ENCODE assay signal across 15 cellular contexts in genomic region chr17:57486416-57486815, GRCh38.
A peak's percentile ranks its signal among the peaks of the same experiment; 100 is the strongest.
DNase-seq lines count a peak whose midpoint lies in the region; ATAC-seq and TF ChIP-seq lines count a peak whose summit lies in the region.
"Had no signal": no experiment of that assay in that cellular context is flagged by ENCODE, and none has a peak within 500 bp of the region (broad histone marks: within the 10 kb centered on the region; RNA-seq: fewer than 3 reads in every experiment).

No MANE protein-coding gene starts in this region.

- no peak overlapping the region for H2AK5ac ChIP-seq in IMR-90 (ENCODE audit: low read depth, low read length)

- in situ Hi-C loops in IMR-90 (cut with MboI; ENCODE audit: low sequenced_read_pairs), result no loop called here

- H4K5ac ChIP-seq in IMR-90 (ENCODE audit: low read depth, low read length), result no peak overlapping the region

- H3K79me1 ChIP-seq in IMR-90 (ENCODE audit: low read depth in 1 of 2, low read length in 2 of 2), result peaks cover 4 to 31% of the 10 kb centered on the region in 2 experiments; a peak in 3 of 4 replicates

- H3K4me3 Mint-ChIP-seq in activated T-helper 2 cell treated with anti-CD3 and anti-CD28 coated beads, Interferon-gamma antibody, Interleukin-2, Interleukin-4, amounts not matched to agents 10 μg/mL and 5 μg/mL and 100 μg/mL, durations not matched to agents 14 hours and 24 hours and 36 hours (ENCODE audit: low read depth), result no peak overlapping the region
- H3K4me3 Mint-ChIP-seq: effector memory CD8-positive, alpha-beta T cell had no signal

- H3F3A ChIP-seq in smooth muscle cell (ENCODE audit: low read depth), result peaks cover 6% of the 10 kb centered on the region

- no peak overlapping the region; the same call in 1 of the 2 replicates for H3K14ac ChIP-seq in IMR-90 (replicated peaks; ENCODE audit: low read depth, low read length)

- H3K36me3 ChIP-seq in IMR-90 (ENCODE audit: control insufficient read depth, insufficient read depth, low read length) (no peaks in the 10 kb centered on the region), smooth muscle cell (ENCODE audit: low read depth) (no peaks in the 10 kb centered on the region), vagina (no peaks in the 10 kb centered on the region)
- H3K36me3 ChIP-seq: sigmoid colon had no signal

- H3K4me1 Mint-ChIP-seq in activated T-helper 2 cell treated with anti-CD3 and anti-CD28 coated beads, Interferon-gamma antibody, Interleukin-2, Interleukin-4, amounts not matched to agents 10 μg/mL and 5 μg/mL and 100 μg/mL, durations not matched to agents 14 hours and 24 hours and 36 hours (ENCODE audit: low read depth), result peaks cover 40% of the 10 kb centered on the region

- no peaks in the 10 kb centered on the region; the same call in 1 of the 2 replicates for H4K20me1 ChIP-seq in IMR-90 (ENCODE audit: insufficient read depth, low read length)
- no peaks in the 10 kb centered on the region for H4K20me1 ChIP-seq in smooth muscle cell (ENCODE audit: low read depth)

- H3K4me1 ChIP-seq in IMR-90 (ENCODE audit: control insufficient read depth, insufficient read depth, low read length) (peaks cover 34% of the 10 kb centered on the region), smooth muscle cell (ENCODE audit: low read depth) (peaks cover 42% of the 10 kb centered on the region), vagina (no peaks in the 10 kb centered on the region)

- peaks cover 3% of the 10 kb centered on the region for H3K79me2 ChIP-seq in smooth muscle cell (ENCODE audit: low read depth)

- peak overlapping the region; percentile 20; the same call in 1 of the 2 replicates for H3K4ac ChIP-seq in IMR-90 (ENCODE audit: low read depth, low read length)

- no peaks in the 10 kb centered on the region for H3K27me3 Mint-ChIP-seq in activated T-helper 2 cell treated with anti-CD3 and anti-CD28 coated beads, Interferon-gamma antibody, Interleukin-2, Interleukin-4, amounts not matched to agents 10 μg/mL and 5 μg/mL and 100 μg/mL, durations not matched to agents 14 hours and 24 hours and 36 hours (ENCODE audit: low read depth)
- H3K27me3 Mint-ChIP-seq: effector memory CD8-positive, alpha-beta T cell had no signal

- TF ChIP-seq POLR2A in IMR-90 (IDR thresholded peaks at IDR 0.05; ENCODE audit: low read depth, low read length) (no peak), vagina (IDR thresholded peaks at IDR 0.05) (no peak)

- H3K23ac ChIP-seq in IMR-90 (ENCODE audit: low read depth, low read length), result no peak overlapping the region

- intact Hi-C loops in IMR-90 (cut with micrococcal nuclease), result no loop called here
- intact Hi-C loops in activated T-helper 2 cell treated with anti-CD3 and anti-CD28 coated beads, Interferon-gamma antibody, Interleukin-2, Interleukin-4, amounts not matched to agents 10 μg/mL and 5 μg/mL and 100 μg/mL, durations not matched to agents 14 hours and 24 hours and 36 hours (cut with micrococcal nuclease), result no loop called here
- intact Hi-C loops in vagina (cut with DNase I), result no loop called here

- 29% methylated on average over 1 of the region's 5 CpGs; no CpG with 5 or more reads in 1 of the 2 experiments for WGBS in IMR-90 (ENCODE audit: extremely low coverage in 2 of 2, insufficient read length in 1 of 2), 2 experiments
- WGBS in smooth muscle cell (ENCODE audit: low lambda C conversion rate), result 88% methylated on average over 5 of the region's 5 CpGs

- no peak overlapping the region for H3K56ac ChIP-seq in IMR-90 (ENCODE audit: extremely low read depth, insufficient read depth, low read length)

- H2BK15ac ChIP-seq in IMR-90 (ENCODE audit: low read depth, low read length), result no peak overlapping the region

- peak overlapping the region in 1 of 2 experiments; percentile 6; a peak in 2 of 4 replicates for H4K8ac ChIP-seq in IMR-90 (ENCODE audit: low read depth in 2 of 2, low read length in 2 of 2)

- no peak overlapping the region for H3K4me3 ChIP-seq in IMR-90 (ENCODE audit: insufficient read depth, low read depth, low read length)
- H3K4me3 ChIP-seq in smooth muscle cell, result no peak overlapping the region
- H3K4me3 ChIP-seq in vagina, result no peak overlapping the region
- H3K4me3 ChIP-seq: sigmoid colon had no signal

- H2AFZ ChIP-seq in IMR-90 (replicated peaks; ENCODE audit: low read length, poor library complexity) (peak overlapping the region; percentile 10), smooth muscle cell (ENCODE audit: low read depth) (no peak overlapping the region)

- H3K27ac Mint-ChIP-seq in activated T-helper 2 cell treated with anti-CD3 and anti-CD28 coated beads, Interferon-gamma antibody, Interleukin-2, Interleukin-4, amounts not matched to agents 10 μg/mL and 5 μg/mL and 100 μg/mL, durations not matched to agents 14 hours and 24 hours and 36 hours, result peak overlapping the region; percentile 13
- H3K27ac Mint-ChIP-seq: effector memory CD8-positive, alpha-beta T cell had no signal

- 0 out of 2 replicates have a peak overlapping the region, but pooled peaks have one; percentile 47 for H2BK20ac ChIP-seq in IMR-90 (ENCODE audit: low read depth, low read length)

- H3K9ac ChIP-seq in IMR-90 (ENCODE audit: low read depth, low read length) (no peak overlapping the region), smooth muscle cell (ENCODE audit: low read depth) (no peak overlapping the region)

- peaks cover 19% of the 10 kb centered on the region for H3K9me1 ChIP-seq in IMR-90 (ENCODE audit: insufficient read depth, low read length)

- BruUV-seq in IMR-90 (replicated peaks; lab: Mats Ljungman, UMichigan), result no TSS peak

- no peaks in the 10 kb centered on the region for H3K9me3 Mint-ChIP-seq in activated T-helper 2 cell treated with anti-CD3 and anti-CD28 coated beads, Interferon-gamma antibody, Interleukin-2, Interleukin-4, amounts not matched to agents 10 μg/mL and 5 μg/mL and 100 μg/mL, durations not matched to agents 14 hours and 24 hours and 36 hours
- H3K9me3 Mint-ChIP-seq: effector memory CD8-positive, alpha-beta T cell had no signal

- no peak for ATAC-seq in IMR-90 (ENCODE audit: low read depth)
- ATAC-seq: effector memory CD8-positive, alpha-beta T cell; HCT116 had no signal

- no peak for TF ChIP-seq CTCF in IMR-90 (conservative IDR thresholded peaks at IDR 0.05; ENCODE audit: low read depth, low read length)
- no peak for TF ChIP-seq CTCF in smooth muscle cell (IDR thresholded peaks at IDR 0.05; ENCODE audit: borderline replicate concordance, insufficient read depth, poor library complexity, severe bottlenecking)
- TF ChIP-seq CTCF in vagina (IDR thresholded peaks at IDR 0.05), result no peak

- H3K27me3 ChIP-seq in IMR-90 (ENCODE audit: control insufficient read depth, insufficient read depth, low read length) (no peaks in the 10 kb centered on the region; the same call in 1 of the 2 replicates), smooth muscle cell (ENCODE audit: low read depth) (no peaks in the 10 kb centered on the region), vagina (no peaks in the 10 kb centered on the region)
- H3K27me3 ChIP-seq: sigmoid colon had no signal

- H3K18ac ChIP-seq in IMR-90 (ENCODE audit: low read depth, low read length), result no peak overlapping the region; the same call in 1 of the 2 replicates

- TF ChIP-seq RAD21 in IMR-90 (IDR thresholded peaks at IDR 0.05; ENCODE audit: low read length), result no peak

- peak overlapping the region; percentile 72 for H3K4me2 ChIP-seq in IMR-90 (ENCODE audit: low read depth, low read length)
- H3K4me2 ChIP-seq in smooth muscle cell, result peak overlapping the region; percentile 20

- DNase-seq in IMR-90 (no peak), left kidney (ENCODE audit: low read depth, low spot score) (peak; percentile 82), smooth muscle cell (lab: John Stamatoyannopoulos, UW; ENCODE audit: unreplicated experiment) (no peak), vagina (ENCODE audit: extremely low spot score in 2 of 2) (no peak), NCI-H446 (lab: John Stamatoyannopoulos, UW) (no peak), cerebellar nuclear complex (lab: John Stamatoyannopoulos, UW) (no peak)
- no peak for DNase-seq in activated T-helper 2 cell treated with anti-CD3 and anti-CD28 coated beads, Interferon-gamma antibody, Interleukin-2, Interleukin-4, amounts not matched to agents 10 μg/mL and 5 μg/mL and 100 μg/mL, durations not matched to agents 14 hours and 24 hours and 36 hours (ENCODE audit: low spot score)
- DNase-seq: effector memory CD8-positive, alpha-beta T cell; islet precursor cell; NCI-H1105; NCI-H524 treated with DMSO at 0.1 percent for 48 hours; Right ventricle myocardium superior; sigmoid colon; T-helper 1 cell had no signal

- dilution Hi-C loops in IMR-90 (cut with HindIII; ENCODE audit: low sequenced_read_pairs, unreplicated experiment), result no loop called here

- H4K91ac ChIP-seq in IMR-90 (ENCODE audit: insufficient read depth, low read depth, low read length), result peak overlapping the region; percentile 43; the same call in 1 of the 2 replicates

- H3K27ac ChIP-seq in IMR-90 (ENCODE audit: insufficient read depth, low read length), result no peak overlapping the region
- no peak overlapping the region for H3K27ac ChIP-seq in smooth muscle cell (ENCODE audit: low read depth)
- no peak overlapping the region for H3K27ac ChIP-seq in vagina
- H3K27ac ChIP-seq: sigmoid colon had no signal

- H2BK5ac ChIP-seq in IMR-90 (ENCODE audit: low read depth, low read length, poor library complexity, severe bottlenecking), result no peak overlapping the region

- no peak overlapping the region for H2AK9ac ChIP-seq in IMR-90 (replicated peaks; ENCODE audit: low read depth, low read length, poor library complexity)

- H2BK120ac ChIP-seq in IMR-90 (ENCODE audit: low read depth, low read length), result 0 out of 2 replicates have a peak overlapping the region, but pooled peaks have one; percentile 14

- CTCF ChIA-PET in IMR-90 (lab: Yijun Ruan, JAX), result interaction anchor here (1.0 to 1.3 kb wide), 3 partner anchors 12 to 243 kb away, joined by 3 to 10 read pairs (median 3); no protein-coding TSS in a partner anchor

- H3K9me3 ChIP-seq in IMR-90 (ENCODE audit: control insufficient read depth, insufficient read depth, low read length), result no peaks in the 10 kb centered on the region
- no peaks in the 10 kb centered on the region for H3K9me3 ChIP-seq in smooth muscle cell (replicated peaks; ENCODE audit: low read depth)
- H3K9me3 ChIP-seq in vagina, result no peaks in the 10 kb centered on the region
- H3K9me3 ChIP-seq: sigmoid colon had no signal

- POLR2A ChIA-PET in IMR-90 (lab: Charles Lee; ENCODE audit: unreplicated experiment), result no interaction called here

- peaks cover 15% of the 10 kb centered on the region for H3K36me3 Mint-ChIP-seq in activated T-helper 2 cell treated with anti-CD3 and anti-CD28 coated beads, Interferon-gamma antibody, Interleukin-2, Interleukin-4, amounts not matched to agents 10 μg/mL and 5 μg/mL and 100 μg/mL, durations not matched to agents 14 hours and 24 hours and 36 hours (ENCODE audit: low read depth)

TF ChIP-seq in IMR-90, 13 proteins besides CTCF, POLR2A, EP300 and RAD21 (continues in another document):
- TF ChIP-seq RFX5 (IDR thresholded peaks at IDR 0.05; ENCODE audit: low read depth, low read length), result no peak
- no peak for TF ChIP-seq SMC3 (IDR thresholded peaks at IDR 0.05; ENCODE audit: low read depth, low read length)
- TF ChIP-seq CEBPB (IDR thresholded peaks at IDR 0.05; ENCODE audit: low read depth, low read length), result no peak
- no peak for TF ChIP-seq RCOR1 (IDR thresholded peaks at IDR 0.05; ENCODE audit: insufficient replicate concordance, low read length)
- no peak for TF ChIP-seq CHD1 (IDR thresholded peaks at IDR 0.05; ENCODE audit: low read depth, low read length)
